1 cellular context compared by ENCODE assay signal in genomic region chr1:28766532-28767183, GRCh38.
TF ChIP-seq lines count a peak whose summit lies in the region.

No MANE protein-coding gene starts in this region.

TF ChIP-seq in IMR-90, 13 proteins besides CTCF, POLR2A, EP300 and RAD21:
- TF ChIP-seq CEBPB (IDR thresholded peaks at IDR 0.05; ENCODE audit: low read depth, low read length) (peak; percentile 71), MXI1 (IDR thresholded peaks at IDR 0.05; ENCODE audit: borderline replicate concordance, low read depth, low read length) (no peak)
